ENCODE assay signal across 30 cellular contexts in genomic region chr3:118146658-118147375, GRCh38.
"Had no signal": no experiment of that assay in that cellular context is flagged by ENCODE, and none has a peak within 500 bp of the region (broad histone marks: within the 10 kb centered on the region; RNA-seq: fewer than 3 reads in every experiment).

No MANE protein-coding gene starts in this region.

- H3K36me3 ChIP-seq: ascending aorta, cardiac muscle cell, colonic mucosa, heart left ventricle, pancreas, prostate gland, transverse colon had no signal

- DNase-seq: activated CD4-positive, alpha-beta T cell treated with anti-CD3 and anti-CD28 coated beads for 48 hours; activated CD4-positive, alpha-beta T cell treated with anti-CD3 and anti-CD28 coated beads, Interleukin-2, amount 50 U/mL, for 48 hours; activated CD8-positive, alpha-beta memory T cell treated with anti-CD3 and anti-CD28 coated beads for 24 hours; activated effector memory CD4-positive, alpha-beta T cell treated with anti-CD3 and anti-CD28 coated beads, Interleukin-2, amount 50 U/mL, for 16 hours; activated naive CD4-positive, alpha-beta T cell treated with anti-CD3 and anti-CD28 coated beads, Interleukin-2, amount 10 ng/mL, durations not matched to agents 7 days and 5 days; activated naive CD8-positive, alpha-beta T cell treated with anti-CD3 and anti-CD28 coated beads, Interleukin-2, amount 10 ng/mL, durations not matched to agents 7 days and 5 days; cerebellar nuclear complex; colonic mucosa; dorsolateral prefrontal cortex; effector memory CD8-positive, alpha-beta T cell; foreskin fibroblast; heart left ventricle; hypothalamus; immature natural killer cell; kidney; naive thymus-derived CD8-positive, alpha-beta T cell; nucleus accumbens; pancreas; retina; stimulated activated CD4-positive, alpha-beta T cell treated with anti-CD3 and anti-CD28 coated beads, Interleukin-12 subunit alpha, Interleukin-12 subunit beta, amount 100 ng/mL, for 4 hours; stimulated activated CD4-positive, alpha-beta T cell treated with anti-CD3 and anti-CD28 coated beads, Interleukin-4, amount 100 ng/mL, for 1 hour; stimulated activated naive CD8-positive, alpha-beta T cell treated with anti-CD3 and anti-CD28 coated beads, Interleukin-15, Interleukin-2, amounts not matched to agents 100 U/mL and 50 U/mL, for 24 hours; testis; transverse colon had no signal

- H3K27me3 ChIP-seq: ascending aorta, cardiac muscle cell, colonic mucosa, dorsolateral prefrontal cortex, heart left ventricle, testis, transverse colon had no signal

- H3K9me3 ChIP-seq: ascending aorta, pancreas, prostate gland, testis had no signal

- H3K4me1 ChIP-seq: ascending aorta, colonic mucosa, heart left ventricle, pancreas, prostate gland, testis, transverse colon had no signal

- FAIRE-seq: endothelial cell of umbilical vein, kidney, pancreas had no signal

- H3K4me3 ChIP-seq: ascending aorta, cardiac muscle cell, colonic mucosa, dorsolateral prefrontal cortex, heart left ventricle, pancreas, prostate gland, skin epidermis, testis, transverse colon had no signal

- H3K27ac ChIP-seq: ascending aorta, cardiac muscle cell, colonic mucosa, dorsolateral prefrontal cortex, heart left ventricle, pancreas, prostate gland, skin epidermis, testis, transverse colon, VCaP had no signal
